22 cellular contexts compared by ENCODE assay signal in genomic region chr9:81375461-81376100, GRCh38.
DNase-seq lines count a peak whose midpoint lies in the region; ATAC-seq, FAIRE-seq and TF ChIP-seq lines count a peak whose summit lies in the region.
"Had no signal": no experiment of that assay in that cellular context is flagged by ENCODE, and none has a peak within 500 bp of the region (broad histone marks: within the 10 kb centered on the region; RNA-seq: fewer than 3 reads in every experiment).

No MANE protein-coding gene starts in this region.

- dilution Hi-C loops in endothelial cell of umbilical vein (cut with MboI; ENCODE audit: extremely low pct_ligation_motif_present, low sequenced_read_pairs) = no loop called here

- H3K9me3 ChIP-seq in BLaER1 treated with 17β-estradiol and CSF1 and Interleukin-3, amounts not matched to agents 10 nM and 100 nM (replicated peaks in 1 of 11) = peaks cover 0 to 4% (median 0%) of the 10 kb centered on the region in 11 experiments; a peak in 1 of 22 replicates
- H3K9me3 ChIP-seq in endothelial cell of umbilical vein (replicated peaks; ENCODE audit: control insufficient read depth, insufficient read depth, low read length) (no peaks in the 10 kb centered on the region), suprapubic skin (no peaks in the 10 kb centered on the region), HAP-1 (no peaks in the 10 kb centered on the region)
- H3K9me3 ChIP-seq: vagina had no signal

- no peaks in the 10 kb centered on the region for H3K27me3 ChIP-seq in BLaER1 treated with 17β-estradiol and CSF1 and Interleukin-3, amounts not matched to agents 10 nM and 100 nM
- no peaks in the 10 kb centered on the region for H3K27me3 ChIP-seq in endothelial cell of umbilical vein (ENCODE audit: control insufficient read depth in 2 of 2, insufficient read depth in 2 of 2, low read length in 2 of 2)
- no peaks in the 10 kb centered on the region for H3K27me3 ChIP-seq in suprapubic skin
- no peaks in the 10 kb centered on the region for H3K27me3 ChIP-seq in HAP-1 (ENCODE audit: low read depth)
- H3K27me3 ChIP-seq: vagina had no signal

- TF ChIP-seq CTCF in endothelial cell of umbilical vein (IDR thresholded peaks at IDR 0.05; ENCODE audit: extremely low read depth in 1 of 2, insufficient read depth in 1 of 2, low read depth in 1 of 2, low read length in 2 of 2) (no peak), nephron (IDR thresholded peaks at IDR 0.05; ENCODE audit: unreplicated experiment in 3 of 3) (no peak), suprapubic skin (IDR thresholded peaks at IDR 0.05) (no peak)

- H3K9me1 ChIP-seq in endothelial cell of umbilical vein (replicated peaks; ENCODE audit: control insufficient read depth, extremely low read depth, insufficient read depth, low read length) = no peaks in the 10 kb centered on the region

- H3K27me3 Mint-ChIP-seq in nephron (ENCODE audit: low read depth) = peaks cover 12% of the 10 kb centered on the region
- H3K27me3 Mint-ChIP-seq: brain; CD4-positive, alpha-beta T cell had no signal

- H3K79me2 ChIP-seq in endothelial cell of umbilical vein (ENCODE audit: control insufficient read depth, insufficient read depth, low read length) = no peaks in the 10 kb centered on the region

- no peak overlapping the region for H3K27ac ChIP-seq in BLaER1 treated with 17β-estradiol and CSF1 and Interleukin-3, amounts not matched to agents 10 nM and 100 nM
- H3K27ac ChIP-seq in endothelial cell of umbilical vein (ENCODE audit: insufficient read depth, low read depth, low read length) (no peak overlapping the region), suprapubic skin (no peak overlapping the region)
- H3K27ac ChIP-seq: vagina had no signal

- no peaks in the 10 kb centered on the region for H4K20me1 ChIP-seq in BLaER1 treated with 17β-estradiol and CSF1 and Interleukin-3, amounts not matched to agents 10 nM and 100 nM
- no peaks in the 10 kb centered on the region for H4K20me1 ChIP-seq in endothelial cell of umbilical vein (replicated peaks; ENCODE audit: control insufficient read depth, extremely low read depth, insufficient read depth, low read length)

- peak overlapping the region; percentile 52 to 91 (median 76) for H3K4me2 ChIP-seq in BLaER1 treated with 17β-estradiol and CSF1 and Interleukin-3, amounts not matched to agents 10 nM and 100 nM
- no peak overlapping the region for H3K4me2 ChIP-seq in endothelial cell of umbilical vein (ENCODE audit: insufficient read depth, low read length)

- no peak overlapping the region for H3K4me3 Mint-ChIP-seq in nephron
- H3K4me3 Mint-ChIP-seq: activated CD8-positive, alpha-beta T cell treated with anti-CD3 and anti-CD28 coated beads, Interleukin-2, amount 10 ng/mL, durations not matched to agents 7 days and 5 days; CD4-positive, alpha-beta T cell had no signal

- no peaks in the 10 kb centered on the region for H3K36me3 Mint-ChIP-seq in nephron (ENCODE audit: low read depth)
- H3K36me3 Mint-ChIP-seq: brain had no signal

- 83% methylated on average over 9 of the region's 9 CpGs for WGBS in suprapubic skin

- DNase-seq in Kasumi-1 (lab: John Stamatoyannopoulos, UW) = peak; percentile 17 to 26
- peak; percentile 34 for DNase-seq in endothelial cell of umbilical vein (ENCODE audit: low read depth, low spot score)
- DNase-seq in GOT3 (lab: John Stamatoyannopoulos, UW) = no peak
- no peak for DNase-seq in suprapubic skin (ENCODE audit: low spot score in 2 of 2)
- no peak for DNase-seq in HAP-1 (ENCODE audit: low spot score in 2 of 2)
- DNase-seq: activated CD8-positive, alpha-beta T cell treated with anti-CD3 and anti-CD28 coated beads, Interleukin-2, amount 10 ng/mL, durations not matched to agents 7 days and 5 days; activated gamma-delta T cell treated with Interleukin-2 at 50 U/mL for 16 hours; CD4-positive, alpha-beta T cell; NCI-H1436; NCI-H524; NK-92 treated with Interleukin-12 subunit alpha and Interleukin-12 subunit beta, amount 100 ng/mL, for 24 hours; stimulated activated CD4-positive, alpha-beta T cell treated with anti-CD3 and anti-CD28 coated beads, Interleukin-1b, Interleukin-23, amount 100 ng/mL, for 48 hours; substantia nigra; T1000 had no signal

- H3K4me1 ChIP-seq in BLaER1 treated with 17β-estradiol and CSF1 and Interleukin-3, amounts not matched to agents 10 nM and 100 nM = peaks cover 30 to 84% (median 58%) of the 10 kb centered on the region in 10 experiments
- H3K4me1 ChIP-seq in endothelial cell of umbilical vein (ENCODE audit: control insufficient read depth, extremely low read depth, insufficient read depth, low read length) = peaks cover 15% of the 10 kb centered on the region
- peaks cover 13% of the 10 kb centered on the region for H3K4me1 ChIP-seq in suprapubic skin
- no peaks in the 10 kb centered on the region for H3K4me1 ChIP-seq in HAP-1
- H3K4me1 ChIP-seq: vagina had no signal

- POLR2A ChIA-PET in endothelial cell of umbilical vein (lab: Charles Lee) = no interaction called here

- no peak for FAIRE-seq in endothelial cell of umbilical vein (lab: Jason Lieb, UNC)
- FAIRE-seq: colon had no signal

- no TSS peak for BruUV-seq in endothelial cell of umbilical vein (replicated peaks; lab: Mats Ljungman, UMichigan)

- H2AFZ ChIP-seq in endothelial cell of umbilical vein (ENCODE audit: low read depth, low read length) = peak overlapping the region; percentile 41

- peak overlapping the region in 2 of 3 experiments; percentile 50 to 71 for H3K27ac Mint-ChIP-seq in nephron
- H3K27ac Mint-ChIP-seq: activated CD8-positive, alpha-beta T cell treated with anti-CD3 and anti-CD28 coated beads, Interleukin-2, amount 10 ng/mL, durations not matched to agents 7 days and 5 days; CD4-positive, alpha-beta T cell; progenitor cell of endocrine pancreas had no signal

- in situ Hi-C loops in HAP-1 (cut with MboI; ENCODE audit: low sequenced_read_pairs) = no loop called here

- TF ChIP-seq POLR2A in endothelial cell of umbilical vein (IDR thresholded peaks at IDR 0.05; ENCODE audit: low read depth, low read length) (no peak), suprapubic skin (IDR thresholded peaks at IDR 0.05) (no peak)

- H3K9ac ChIP-seq in BLaER1 treated with 17β-estradiol and CSF1 and Interleukin-3, amounts not matched to agents 10 nM and 100 nM = no peak overlapping the region
- no peak overlapping the region for H3K9ac ChIP-seq in endothelial cell of umbilical vein (replicated peaks; ENCODE audit: extremely low read depth, insufficient read depth, low read length)

- H3K4me3 ChIP-seq in BLaER1 treated with 17β-estradiol and CSF1 and Interleukin-3, amounts not matched to agents 10 nM and 100 nM = no peak overlapping the region
- H3K4me3 ChIP-seq in endothelial cell of umbilical vein (replicated peaks in 1 of 3; ENCODE audit: insufficient read depth in 1 of 3, low read depth in 1 of 3, low read length in 3 of 3) = no peak overlapping the region
- no peak overlapping the region for H3K4me3 ChIP-seq in suprapubic skin
- H3K4me3 ChIP-seq in HAP-1 = no peak overlapping the region
- H3K4me3 ChIP-seq: vagina had no signal

- CTCF ChIA-PET in endothelial cell of umbilical vein (lab: Charles Lee) = interaction anchor here (0.9 to 1.3 kb wide), 2 partner anchors 10 to 23 kb away, joined by 3 read pairs; no protein-coding TSS in a partner anchor

- intact Hi-C loops in endothelial cell of umbilical vein (cut with micrococcal nuclease) = no loop called here

- H3K4me1 Mint-ChIP-seq in nephron = peaks cover 58% of the 10 kb centered on the region

- no peaks in the 10 kb centered on the region for H3K36me3 ChIP-seq in BLaER1 treated with 17β-estradiol and CSF1 and Interleukin-3, amounts not matched to agents 10 nM and 100 nM
- H3K36me3 ChIP-seq in endothelial cell of umbilical vein (ENCODE audit: control insufficient read depth in 2 of 2, extremely low read depth in 1 of 2, insufficient read depth in 2 of 2, low read length in 2 of 2) (no peaks in the 10 kb centered on the region), suprapubic skin (no peaks in the 10 kb centered on the region), HAP-1 (replicated peaks) (no peaks in the 10 kb centered on the region)
- H3K36me3 ChIP-seq: vagina had no signal

- no peaks in the 10 kb centered on the region for H3K9me3 Mint-ChIP-seq in nephron
- H3K9me3 Mint-ChIP-seq: CD4-positive, alpha-beta T cell had no signal

- no peak for TF ChIP-seq EP300 in suprapubic skin (IDR thresholded peaks at IDR 0.05)

- ATAC-seq in GM19395 (IDR thresholded peaks at IDR 0.05; ENCODE audit: unreplicated experiment) = no peak
- ATAC-seq: activated CD4-positive, CD25-positive, alpha-beta regulatory T cell treated with anti-CD3 and anti-CD28 coated beads, Interleukin-2, amount 50 U/mL, for 24 hours; activated CD8-positive, alpha-beta T cell treated with anti-CD3 and anti-CD28 coated beads, Interleukin-2, amount 10 ng/mL, durations not matched to agents 7 days and 5 days had no signal

TF ChIP-seq in endothelial cell of umbilical vein, 7 proteins besides CTCF, POLR2A, EP300 and RAD21:
- TF ChIP-seq POLR2AphosphoS5 (IDR thresholded peaks at IDR 0.05; ENCODE audit: insufficient read depth, low read depth, low read length) (no peak), GATA2 (IDR thresholded peaks at IDR 0.05; ENCODE audit: insufficient read depth, insufficient read length, low read depth, low read length) (no peak), FOS (IDR thresholded peaks at IDR 0.05; ENCODE audit: borderline replicate concordance, insufficient read depth, low read length) (no peak), JUN (IDR thresholded peaks at IDR 0.05; ENCODE audit: borderline replicate concordance, insufficient read depth, insufficient read length, low read depth) (no peak), EZH2 (IDR thresholded peaks at IDR 0.05; ENCODE audit: borderline replicate concordance, low read depth, low read length, severe bottlenecking) (no peak), MAX (IDR thresholded peaks at IDR 0.05; ENCODE audit: insufficient read depth, insufficient read length) (no peak), MYC (IDR thresholded peaks at IDR 0.05; ENCODE audit: low read depth, low read length) (no peak)

Comparison
In these comparisons a context has a peak if more than half of its experiments do, and no peak if none do; other contexts are left out.
1. DNase-seq: peak in Kasumi-1 (2 of 2) and endothelial cell of umbilical vein (single experiment); none in GOT3 (single experiment), suprapubic skin (0 of 2) and HAP-1 (0 of 2).